8 cellular contexts compared by ENCODE assay signal in the genomic region with DNA sequence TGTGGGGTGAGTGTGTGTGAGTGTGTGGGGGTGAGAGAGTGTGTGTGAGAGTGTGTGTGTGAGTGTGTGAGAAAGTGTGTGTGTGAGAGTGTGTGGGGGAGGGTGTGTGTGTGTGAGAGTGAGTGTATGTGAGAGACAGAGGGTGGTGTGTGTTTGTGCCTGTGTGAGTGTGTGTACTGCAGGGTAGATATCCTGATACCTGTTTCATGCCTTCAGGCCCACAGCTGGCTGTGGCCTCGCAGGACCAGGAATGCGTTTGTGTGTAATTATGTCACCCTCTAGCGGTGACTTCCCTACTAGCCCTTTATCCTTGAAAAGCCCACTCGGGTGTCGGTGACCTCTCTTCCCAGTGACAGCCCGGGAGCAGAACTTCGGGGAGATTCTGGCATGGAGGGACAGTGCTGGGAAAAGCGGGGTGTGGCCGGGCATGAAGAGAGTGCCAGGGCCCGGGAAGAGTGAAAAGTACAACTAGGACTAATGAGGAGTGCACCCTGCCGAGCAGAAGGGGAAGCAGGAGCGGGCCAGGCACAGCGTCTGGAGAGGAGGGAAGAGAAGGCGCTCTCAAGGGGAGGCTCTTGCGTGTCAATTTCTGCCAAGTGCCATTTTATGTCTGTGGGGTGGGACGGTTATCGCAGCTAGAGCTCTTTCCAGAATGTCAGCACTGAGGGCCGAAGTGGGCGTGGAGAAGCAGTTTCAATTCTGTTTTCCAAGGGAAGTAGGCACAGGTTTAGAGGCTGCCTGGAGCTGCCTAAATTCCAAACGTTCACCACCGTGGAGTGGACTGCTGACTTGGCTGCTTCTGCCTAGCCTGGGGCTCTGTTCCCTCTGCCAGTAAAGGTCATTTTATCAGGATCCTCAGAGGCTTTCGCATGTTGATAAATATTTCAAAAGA. TPM values are rescaled to one million over a fixed set of nuclear protein-coding genes. Genes with fewer than 3 reads are reported as not detected.
DNase-seq lines count a peak whose midpoint lies in the region; ATAC-seq and TF ChIP-seq lines count a peak whose summit lies in the region.

No MANE protein-coding gene starts in this region.

- intact Hi-C loops in aorta (cut with DNase I) = loop anchor here in 1 of 2 donors (5.0 kb wide), 1 partner anchor 488 kb away; no protein-coding TSS in a partner anchor

- CTCF ChIA-PET in CD8-positive, alpha-beta memory T cell (lab: Charles Lee) = interaction anchor here (0.8 to 4.4 kb wide), 11 partner anchors 10 to 487 kb away, joined by 3 to 70 read pairs (median 5); a partner anchor contains a TSS
- CTCF ChIA-PET in RWPE1 (lab: Yijun Ruan, JAX) = interaction anchor here (0.5 to 1.4 kb wide), 9 partner anchors 9 to 1287 kb away, joined by 3 to 8 read pairs (median 3); no protein-coding TSS in a partner anchor

- peak overlapping the region in 7 of 8 donors; percentile 17 to 87 (median 52) for H3K27ac Mint-ChIP-seq in CD8-positive, alpha-beta memory T cell

- H3K9me2 ChIP-seq in neural cell (ENCODE audit: insufficient read depth, low read length) = no peaks in the 10 kb centered on the region

- peaks cover 27 to 41% (median 37%) of the 10 kb centered on the region in 3 donors for H3K4me1 Mint-ChIP-seq in CD8-positive, alpha-beta memory T cell

- TF ChIP-seq POLR2A in gastroesophageal sphincter (IDR thresholded peaks at IDR 0.05) = no peak

- WGBS in gastroesophageal sphincter (ENCODE audit: low coverage in 1 of 2), 2 donors = 0 to 8% methylated on average over 13 to 18 of the region's 22 CpGs
- 1% methylated on average over 21 to 22 of the region's 22 CpGs for WGBS in aorta, 2 donors

- H3K4me3 ChIP-seq in CD8-positive, alpha-beta memory T cell (ENCODE audit: low read length) = peak overlapping the region; percentile 54
- no peak overlapping the region for H3K4me3 ChIP-seq in KMS-11 (IDR thresholded peaks at IDR 0.05; ENCODE audit: insufficient read depth, low read depth, low read length)
- peak overlapping the region; percentile 31 to 51 for H3K4me3 ChIP-seq in gastroesophageal sphincter
- peak overlapping the region; percentile 62 for H3K4me3 ChIP-seq in neural cell (ENCODE audit: low read length)
- H3K4me3 ChIP-seq in aorta (ENCODE audit: low read length in 2 of 2) = peak overlapping the region; percentile 31 to 35

- H3K36me3 Mint-ChIP-seq in CD8-positive, alpha-beta memory T cell = peaks cover 0 to 3% (median 0%) of the 10 kb centered on the region in 3 donors

- H3F3A ChIP-seq in neural cell (ENCODE audit: insufficient read depth, low read length, poor library complexity, severe bottlenecking) = peaks cover 2% of the 10 kb centered on the region

- H3K27ac ChIP-seq in CD8-positive, alpha-beta memory T cell (ENCODE audit: low read depth, low read length) = peak overlapping the region; percentile 51
- H3K27ac ChIP-seq in KMS-11 (peak overlapping the region; percentile 5; the same call in 1 of the 2 replicates), RWPE1 (peak overlapping the region; percentile 96), gastroesophageal sphincter (peak overlapping the region; percentile 78 to 93 (median 90)), neural cell (ENCODE audit: low read length) (no peak overlapping the region), aorta (ENCODE audit: low read depth in 1 of 2, low read length in 2 of 2) (peak overlapping the region in 1 of 2 donors; percentile 83)

- peaks cover 2 to 3% of the 10 kb centered on the region in 2 donors for H3K27me3 Mint-ChIP-seq in CD8-positive, alpha-beta memory T cell

- peak; percentile 19 to 69 (median 53) for DNase-seq in CD8-positive, alpha-beta memory T cell
- DNase-seq in RWPE1 (ENCODE audit: low spot score) (peak; percentile 62), aorta (peak; percentile 82 to 85)
- peak; percentile 49 for DNase-seq in activated naive CD4-positive, alpha-beta T cell treated with anti-CD3 and anti-CD28 coated beads, Interleukin-2, amount 50 U/mL, for 16 hours

- no peaks in the 10 kb centered on the region for H3K9me3 Mint-ChIP-seq in CD8-positive, alpha-beta memory T cell

- TF ChIP-seq CTCF in KMS-11 (conservative IDR thresholded peaks at IDR 0.05; ENCODE audit: low read depth, low read length) = 0 out of 2 replicates have a peak, but pooled peaks have one; percentile 29
- peak; percentile 57 for TF ChIP-seq CTCF in RWPE1 (conservative IDR thresholded peaks at IDR 0.05; ENCODE audit: low read depth)
- TF ChIP-seq CTCF in gastroesophageal sphincter (IDR thresholded peaks at IDR 0.05) = peak; percentile 68 to 88 (median 87)
- peak; percentile 94 for TF ChIP-seq CTCF in neural cell (IDR thresholded peaks at IDR 0.05; ENCODE audit: poor library complexity, severe bottlenecking)

- H2AFZ ChIP-seq in KMS-11 (ENCODE audit: low read depth) = no peak overlapping the region
- H2AFZ ChIP-seq in neural cell (ENCODE audit: low read depth, low read length) = no peak overlapping the region

- H3K4me2 ChIP-seq in KMS-11 = no peak overlapping the region
- H3K4me2 ChIP-seq in neural cell (ENCODE audit: low read length) = peak overlapping the region; percentile 32

- POLR2A ChIA-PET in CD8-positive, alpha-beta memory T cell (lab: Charles Lee) = interaction anchor here (1.0 to 1.3 kb wide), 3 partner anchors 12 to 487 kb away, joined by 3 to 5 read pairs (median 4); no protein-coding TSS in a partner anchor
- POLR2A ChIA-PET in RWPE1 (lab: Yijun Ruan, JAX; ENCODE audit: low non-redundant PET) = no interaction called here

- peaks cover 6% of the 10 kb centered on the region; the same call in 1 of the 2 replicates for H4K20me1 ChIP-seq in KMS-11 (ENCODE audit: insufficient read depth)
- no peaks in the 10 kb centered on the region for H4K20me1 ChIP-seq in neural cell (ENCODE audit: insufficient read depth)

- peak; percentile 37 for ATAC-seq in GM21367 (IDR thresholded peaks at IDR 0.05; ENCODE audit: unreplicated experiment)
- ATAC-seq in gastroesophageal sphincter = peak; percentile 82
- ATAC-seq in aorta (ENCODE audit: low FRiP score) = peak; percentile 92

- TF ChIP-seq RAD21 in neural cell (conservative IDR thresholded peaks at IDR 0.05) = peak; percentile 89

- H3K4me3 Mint-ChIP-seq in CD8-positive, alpha-beta memory T cell = peak overlapping the region; percentile 17 to 88 (median 79)

- no peak overlapping the region for H3K9ac ChIP-seq in KMS-11
- peak overlapping the region; percentile 32 for H3K9ac ChIP-seq in neural cell (ENCODE audit: low read length)

- no peaks in the 10 kb centered on the region for H3K27me3 ChIP-seq in CD8-positive, alpha-beta memory T cell (ENCODE audit: insufficient read depth, low read length, poor library complexity, severe bottlenecking)
- no peaks in the 10 kb centered on the region for H3K27me3 ChIP-seq in KMS-11 (ENCODE audit: insufficient read depth, low read depth)
- no peaks in the 10 kb centered on the region for H3K27me3 ChIP-seq in gastroesophageal sphincter
- H3K27me3 ChIP-seq in neural cell (ENCODE audit: insufficient read depth, low read depth, low read length) = no peaks in the 10 kb centered on the region
- H3K27me3 ChIP-seq in aorta (ENCODE audit: control insufficient read depth in 1 of 2, insufficient read depth in 2 of 2, low read length in 1 of 2) = no peaks in the 10 kb centered on the region

- H3K79me2 ChIP-seq in KMS-11 (ENCODE audit: insufficient read depth, low read depth) (peaks cover 95% of the 10 kb centered on the region), neural cell (replicated peaks; ENCODE audit: insufficient read depth, low read length) (peaks cover 44% of the 10 kb centered on the region)

- TF ChIP-seq EP300 in gastroesophageal sphincter (IDR thresholded peaks at IDR 0.05) (no peak), neural cell (conservative IDR thresholded peaks at IDR 0.05; ENCODE audit: poor library complexity, severe bottlenecking) (peak; percentile 22)

- H3K36me3 ChIP-seq in CD8-positive, alpha-beta memory T cell (ENCODE audit: insufficient read depth, low read length) = no peaks in the 10 kb centered on the region
- H3K36me3 ChIP-seq in KMS-11 (ENCODE audit: insufficient read depth) = no peaks in the 10 kb centered on the region
- no peaks in the 10 kb centered on the region for H3K36me3 ChIP-seq in gastroesophageal sphincter
- H3K36me3 ChIP-seq in neural cell (ENCODE audit: insufficient read depth, low read length) = no peaks in the 10 kb centered on the region
- H3K36me3 ChIP-seq in aorta (ENCODE audit: control insufficient read depth in 1 of 2, insufficient read depth in 2 of 2, low read length in 1 of 2) = no peaks in the 10 kb centered on the region

- no peaks in the 10 kb centered on the region for H3K9me3 ChIP-seq in CD8-positive, alpha-beta memory T cell (ENCODE audit: low read length)
- H3K9me3 ChIP-seq in gastroesophageal sphincter = no peaks in the 10 kb centered on the region
- no peaks in the 10 kb centered on the region for H3K9me3 ChIP-seq in neural cell (ENCODE audit: low read length)
- no peaks in the 10 kb centered on the region for H3K9me3 ChIP-seq in aorta (ENCODE audit: control insufficient read depth, low read length)

- peaks cover 17% of the 10 kb centered on the region for H3K4me1 ChIP-seq in CD8-positive, alpha-beta memory T cell (ENCODE audit: insufficient read depth, low read length)
- H3K4me1 ChIP-seq in KMS-11 (ENCODE audit: low read depth, poor library complexity, severe bottlenecking) (peaks cover 69% of the 10 kb centered on the region), gastroesophageal sphincter (peaks cover 0 to 46% (median 16%) of the 10 kb centered on the region in 3 donors), aorta (ENCODE audit: control insufficient read depth in 1 of 2, insufficient read depth in 2 of 2, low read length in 2 of 2) (no peaks in the 10 kb centered on the region)

TF ChIP-seq in neural cell, 6 proteins besides CTCF, POLR2A, EP300 and RAD21 (continues in another document):
- TF ChIP-seq SMC3 (conservative IDR thresholded peaks at IDR 0.05; ENCODE audit: poor library complexity) = peak; percentile 86

RNA-seq across cellular contexts. Expression of a gene that starts 11.0 kb away (rescaled TPM):
- total RNA-seq in CD8-positive, alpha-beta memory T cell = 10 to 100 TPM; 20.5 to 22.1 TPM
- polyA plus RNA-seq in CD8-positive, alpha-beta memory T cell = 30.4 TPM
- 10 to 100 TPM; 10.9 to 16.4 (median 13.1) TPM for total RNA-seq in gastroesophageal sphincter
- polyA plus RNA-seq in neural cell = 15.1 and 21.8 TPM in 2 replicates
- 49.3 and 63.3 TPM in 2 replicates for polyA minus RNA-seq in neural cell
- total RNA-seq in aorta = 10 to 100 TPM in 1 of 2 donors, 1 to 10 TPM in 1; 8.0 to 13.2 TPM
- polyA plus RNA-seq in aorta = 1 to 10 TPM; 2.8 to 7.1 TPM

RNA-seq across cellular contexts. Expression of a gene that starts 23.7 kb away (rescaled TPM):
- not detected for total RNA-seq in CD8-positive, alpha-beta memory T cell
- polyA plus RNA-seq in CD8-positive, alpha-beta memory T cell = not detected
- total RNA-seq in gastroesophageal sphincter (10 to 100 TPM in 3 of 4 donors, 1 to 10 TPM in 1; 9.4 to 76.5 (median 26.3) TPM), aorta (10 to 100 TPM in 1 of 2 donors, 1 to 10 TPM in 1; 4.2 to 11.2 TPM)
- polyA plus RNA-seq in neural cell (17.0 and 17.4 TPM in 2 replicates), aorta (1 to 10 TPM in 1 of 2 donors, under 1 TPM in 1; 0.88 to 1.3 TPM)
- polyA minus RNA-seq in neural cell = 23.3 and 28.7 TPM in 2 replicates

Comparison
In these comparisons a context has a peak if more than half of its experiments do, and no peak if none do; other contexts are left out.
1. ATAC-seq: peak in every context shown above with its lines; median percentile 92 in aorta; 82 in gastroesophageal sphincter; 37 in GM21367.
2. CTCF ChIP-seq: peak in every context shown above with its lines; median percentile 94 in neural cell; 87 in gastroesophageal sphincter; 57 in RWPE1; 29 in KMS-11.
3. RNA of a gene that starts 23.7 kb away (total RNA-seq): 9.4 to 76.5 TPM in gastroesophageal sphincter and 4.2 to 11.2 TPM in aorta; not detected in CD8-positive, alpha-beta memory T cell; every median in the first group is over 4 times any median in the second.
4. Peak in every context shown above with its lines, with median percentiles within 50 percentile points of each other: DNase-seq.